Comparison of ENCODE assay signal across 30 cellular contexts in the genomic region with DNA sequence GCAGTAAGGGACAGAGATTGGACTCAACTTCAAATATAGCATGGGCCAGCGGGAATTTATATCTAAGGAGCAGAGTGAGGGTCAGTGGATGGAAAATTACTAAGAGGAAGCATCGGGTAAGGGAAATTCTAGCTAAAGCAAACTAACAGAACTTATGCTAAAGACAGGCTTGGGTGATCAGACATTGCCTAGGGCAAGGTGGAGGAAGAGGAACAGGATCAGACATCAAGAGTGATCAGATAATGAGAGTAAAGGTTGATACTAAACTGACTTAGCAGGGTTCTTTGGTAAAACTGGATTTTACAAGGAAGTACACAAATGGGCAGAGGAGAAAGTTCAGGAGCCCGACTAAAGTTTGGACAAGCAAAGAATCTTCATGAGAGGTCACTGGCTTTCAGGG.
"Had no signal": no experiment of that assay in that cellular context is flagged by ENCODE, and none has a peak within 500 bp of the region (broad histone marks: within the 10 kb centered on the region; RNA-seq: fewer than 3 reads in every experiment).

No MANE protein-coding gene starts in this region.

- ATAC-seq: activated CD4-positive, alpha-beta T cell treated with anti-CD3 and anti-CD28 coated beads for 36 hours; activated CD4-positive, CD25-positive, alpha-beta regulatory T cell treated with anti-CD3 and anti-CD28 coated beads, Interleukin-2, amount 50 U/mL, for 24 hours; activated naive CD8-positive, alpha-beta T cell treated with anti-CD3 and anti-CD28 coated beads, Interleukin-2, amount 50 U/mL, for 24 hours; activated T-cell treated with anti-CD3 and anti-CD28 coated beads, Interleukin-2, amount 50 U/mL, for 4 hours; WTC11 had no signal

- H3K4me3 Mint-ChIP-seq: activated CD4-positive, alpha-beta memory T cell treated with anti-CD3 and anti-CD28 coated beads for 36 hours; activated CD4-positive, alpha-beta T cell treated with anti-CD3 and anti-CD28 coated beads for 36 hours; activated CD4-positive, alpha-beta T cell treated with anti-CD3 and anti-CD28 coated beads, Interleukin-2, amount 10 ng/mL, durations not matched to agents 7 days and 5 days; activated naive CD4-positive, alpha-beta T cell treated with anti-CD3 and anti-CD28 coated beads, Interleukin-2, amount 10 ng/mL, durations not matched to agents 7 days and 5 days; activated naive CD8-positive, alpha-beta T cell; activated naive CD8-positive, alpha-beta T cell treated with anti-CD3 and anti-CD28 coated beads, Interleukin-2, amount 50 U/mL, for 24 hours; activated T-cell treated with anti-CD3 and anti-CD28 coated beads, Interleukin-2, amount 50 U/mL, for 4 hours; activated T-helper 1 cell treated with anti-CD3 and anti-CD28 coated beads, Interleukin-12 subunit alpha, Interleukin-12 subunit beta, Interleukin-2, Interleukin-4 antibody, amounts not matched to agents 30 ng/mL and 10 ng/mL and 1 ng/mL, durations not matched to agents 14 hours and 24 hours and 36 hours; central memory CD8-positive, alpha-beta T cell; WTC11 had no signal

- H3K36me3 ChIP-seq: brain microvascular endothelial cell had no signal

- H3K27ac Mint-ChIP-seq: activated CD4-positive, alpha-beta memory T cell treated with anti-CD3 and anti-CD28 coated beads for 36 hours; activated CD4-positive, alpha-beta T cell treated with anti-CD3 and anti-CD28 coated beads for 36 hours; activated CD4-positive, alpha-beta T cell treated with anti-CD3 and anti-CD28 coated beads, Interleukin-2, amount 10 ng/mL, durations not matched to agents 7 days and 5 days; activated naive CD4-positive, alpha-beta T cell treated with anti-CD3 and anti-CD28 coated beads, Interleukin-2, amount 10 ng/mL, durations not matched to agents 7 days and 5 days; activated naive CD8-positive, alpha-beta T cell; activated naive CD8-positive, alpha-beta T cell treated with anti-CD3 and anti-CD28 coated beads, Interleukin-2, amount 50 U/mL, for 24 hours; activated T-helper 1 cell treated with anti-CD3 and anti-CD28 coated beads, Interleukin-12 subunit alpha, Interleukin-12 subunit beta, Interleukin-2, Interleukin-4 antibody, amounts not matched to agents 30 ng/mL and 10 ng/mL and 1 ng/mL, durations not matched to agents 14 hours and 24 hours and 36 hours; WTC11 had no signal

- H3K4me2 ChIP-seq: KMS-11 had no signal

- H3K4me1 Mint-ChIP-seq: activated CD4-positive, alpha-beta T cell treated with anti-CD3 and anti-CD28 coated beads for 36 hours; activated CD4-positive, alpha-beta T cell treated with anti-CD3 and anti-CD28 coated beads, Interleukin-2, amount 10 ng/mL, durations not matched to agents 7 days and 5 days; activated naive CD4-positive, alpha-beta T cell treated with anti-CD3 and anti-CD28 coated beads, Interleukin-2, amount 10 ng/mL, durations not matched to agents 7 days and 5 days; activated naive CD8-positive, alpha-beta T cell treated with anti-CD3 and anti-CD28 coated beads, Interleukin-2, amount 50 U/mL, for 24 hours; central memory CD8-positive, alpha-beta T cell had no signal

- H3K27me3 ChIP-seq: brain microvascular endothelial cell had no signal

- H3K36me3 Mint-ChIP-seq: activated CD4-positive, alpha-beta memory T cell treated with anti-CD3 and anti-CD28 coated beads for 36 hours; activated naive CD4-positive, alpha-beta T cell treated with anti-CD3 and anti-CD28 coated beads, Interleukin-2, amount 10 ng/mL, durations not matched to agents 7 days and 5 days; activated naive CD8-positive, alpha-beta T cell had no signal

- DNase-seq: activated CD4-positive, alpha-beta memory T cell treated with anti-CD3 and anti-CD28 coated beads for 36 hours; activated CD4-positive, alpha-beta T cell treated with anti-CD3 and anti-CD28 coated beads for 36 hours; activated CD4-positive, alpha-beta T cell treated with anti-CD3 and anti-CD28 coated beads, Interleukin-2, amount 10 ng/mL, durations not matched to agents 7 days and 5 days; activated CD8-positive, alpha-beta memory T cell treated with anti-CD3 and anti-CD28 coated beads, Interleukin-2, amount 50 U/mL, for 4 hours; activated effector memory CD4-positive, alpha-beta T cell treated with Interleukin-2 at 50 U/mL for 16 hours; activated naive CD4-positive, alpha-beta T cell treated with anti-CD3 and anti-CD28 coated beads, Interleukin-2, amount 10 ng/mL, durations not matched to agents 7 days and 5 days; activated naive CD8-positive, alpha-beta T cell treated with anti-CD3 and anti-CD28 coated beads, Interleukin-2, amount 50 U/mL, for 24 hours; activated T-cell treated with anti-CD3 and anti-CD28 coated beads for 4 hours; activated T-cell treated with anti-CD3 and anti-CD28 coated beads, Interleukin-2, amount 50 U/mL, for 4 hours; anterior cingulate cortex; brain microvascular endothelial cell; MM.1S; MV-4-11; NCI-H1092 treated with DMSO at 0.1 percent for 48 hours; NCI-H1417; NCI-H146; NCI-H187 treated with DMSO at 0.1 percent for 48 hours; NCI-H2081 treated with DMSO at 0.1 percent for 48 hours; NCI-H226; NCI-H446 treated with DMSO at 0.1 percent for 48 hours; NCI-H524; NCI-H69; Right ventricle myocardium superior; T1000 had no signal

- H3K27ac ChIP-seq: brain microvascular endothelial cell, KMS-11 had no signal

- H3K27me3 Mint-ChIP-seq: activated CD4-positive, alpha-beta T cell treated with anti-CD3 and anti-CD28 coated beads for 36 hours; activated CD4-positive, alpha-beta T cell treated with anti-CD3 and anti-CD28 coated beads, Interleukin-2, amount 10 ng/mL, durations not matched to agents 7 days and 5 days; activated naive CD4-positive, alpha-beta T cell treated with anti-CD3 and anti-CD28 coated beads, Interleukin-2, amount 10 ng/mL, durations not matched to agents 7 days and 5 days; central memory CD8-positive, alpha-beta T cell had no signal

- H3K9ac ChIP-seq: KMS-11 had no signal

- H3K9me3 Mint-ChIP-seq: activated CD4-positive, alpha-beta memory T cell treated with anti-CD3 and anti-CD28 coated beads for 36 hours; activated CD4-positive, alpha-beta T cell treated with anti-CD3 and anti-CD28 coated beads, Interleukin-2, amount 10 ng/mL, durations not matched to agents 7 days and 5 days; activated naive CD4-positive, alpha-beta T cell treated with anti-CD3 and anti-CD28 coated beads, Interleukin-2, amount 10 ng/mL, durations not matched to agents 7 days and 5 days; activated naive CD8-positive, alpha-beta T cell treated with anti-CD3 and anti-CD28 coated beads, Interleukin-2, amount 50 U/mL, for 24 hours; activated T-cell treated with anti-CD3 and anti-CD28 coated beads, Interleukin-2, amount 50 U/mL, for 4 hours; activated T-helper 1 cell treated with anti-CD3 and anti-CD28 coated beads, Interleukin-12 subunit alpha, Interleukin-12 subunit beta, Interleukin-2, Interleukin-4 antibody, amounts not matched to agents 30 ng/mL and 10 ng/mL and 1 ng/mL, durations not matched to agents 14 hours and 24 hours and 36 hours; central memory CD8-positive, alpha-beta T cell had no signal
